In the genomic region with DNA sequence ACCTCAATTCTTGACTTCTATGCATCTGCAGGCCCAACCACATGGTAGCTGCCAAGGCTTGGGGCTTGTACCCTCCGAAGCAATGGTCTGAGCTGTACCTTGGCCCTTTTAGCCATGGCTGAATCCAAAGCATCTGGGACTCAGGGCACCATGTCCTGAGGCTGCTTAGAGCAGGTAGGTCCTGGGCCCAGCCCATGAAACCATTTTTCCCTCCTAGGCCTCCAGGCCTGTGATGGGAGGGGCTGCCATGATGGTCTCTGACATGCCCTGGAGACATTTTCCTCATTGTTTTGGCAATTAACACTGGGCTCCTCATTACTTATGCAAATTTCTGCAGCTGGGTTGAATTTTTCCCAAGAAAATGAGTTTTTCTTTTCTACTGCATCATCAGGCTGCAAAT, we compare ENCODE assay signal across 9 cellular contexts.
"Had no signal": no experiment of that assay in that cellular context is flagged by ENCODE, and none has a peak within 500 bp of the region (broad histone marks: within the 10 kb centered on the region; RNA-seq: fewer than 3 reads in every experiment).

No MANE protein-coding gene starts in this region.

- H3K4me1 Mint-ChIP-seq: IgD-negative memory B cell had no signal

- ATAC-seq: HCT116, HepG2 had no signal

- H3K4me3 ChIP-seq: GM23248, HAP-1 had no signal

- H3K27ac Mint-ChIP-seq: IgD-negative memory B cell had no signal

- DNase-seq: GM23248, GOT3, H7, KG1 had no signal

- H3K4me1 ChIP-seq: HAP-1 had no signal

- FAIRE-seq: HepG2 had no signal

- H3K27ac ChIP-seq: GM23248, HL-60 had no signal

- H3K36me3 ChIP-seq: HAP-1 had no signal

- H3K27me3 Mint-ChIP-seq: IgD-negative memory B cell had no signal

- H3K9ac ChIP-seq: GM23248 had no signal

- H2AFZ ChIP-seq: GM23248 had no signal
